ENCODE assay signal across 8 cellular contexts in the genomic region with DNA sequence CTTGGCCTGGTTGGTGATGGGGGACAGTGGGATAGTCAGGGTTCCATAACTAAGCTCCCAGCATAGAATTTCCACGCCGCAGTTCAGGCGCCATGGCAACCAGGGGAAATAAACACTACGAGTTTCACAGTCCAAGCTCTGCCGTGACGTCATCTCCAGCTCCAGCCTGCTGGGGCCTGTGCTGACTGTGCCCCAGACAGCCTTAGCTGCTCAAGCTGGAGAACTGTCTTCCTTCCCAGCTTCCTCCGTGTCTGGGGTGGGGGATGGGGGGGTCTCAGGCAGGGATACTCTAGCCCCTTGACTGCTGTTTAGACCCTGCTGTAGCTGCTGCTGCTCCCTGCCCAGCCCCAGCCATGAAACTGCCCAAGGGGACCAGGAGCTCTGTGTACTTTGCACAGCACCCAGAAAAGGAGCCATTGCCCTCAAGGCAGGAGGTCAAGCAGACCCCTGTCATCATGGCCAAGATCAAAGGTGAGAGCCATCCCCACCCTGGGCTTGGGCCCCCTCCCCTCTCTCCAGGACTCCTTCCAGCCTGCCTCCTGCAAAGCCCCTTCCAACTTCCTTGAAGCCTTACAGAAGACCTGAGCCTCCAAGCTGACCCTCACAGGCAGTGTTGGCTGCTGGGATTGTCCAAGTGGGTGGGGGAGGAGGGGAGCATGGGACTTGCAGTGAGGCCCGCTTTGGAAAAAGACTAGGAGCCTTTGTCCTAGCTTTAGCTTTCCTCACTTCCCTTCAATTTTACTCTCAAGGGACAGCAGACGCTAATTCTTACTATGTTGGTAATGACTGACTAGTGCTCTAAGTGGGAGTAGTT. TPM values are rescaled to one million over a fixed set of nuclear protein-coding genes. Genes with fewer than 3 reads are reported as not detected.
DNase-seq lines count a peak whose midpoint lies in the region; ATAC-seq and TF ChIP-seq lines count a peak whose summit lies in the region.

No MANE protein-coding gene starts in this region.

- peak; percentile 94 for DNase-seq in GM03348 (ENCODE audit: low spot score)
- DNase-seq in RPMI8226: peak; percentile 90
- peak; percentile 95 to 96 for DNase-seq in cardiac fibroblast (ENCODE audit: low read depth in 2 of 2)
- DNase-seq in islet precursor cell: peak; percentile 92
- no peak for DNase-seq in NCI-H2081 treated with DMSO at 0.1 percent for 48 hours (lab: John Stamatoyannopoulos, UW)
- DNase-seq in mesenteric fat pad (ENCODE audit: low spot score): no peak

- peaks cover 7 to 13% (median 13%) of the 10 kb centered on the region in 3 donors for H3K4me1 ChIP-seq in skeletal muscle tissue (ENCODE audit: control insufficient read depth in 3 of 3, insufficient read depth in 3 of 3, low read length in 3 of 3)

- H3K36me3 ChIP-seq in skeletal muscle tissue (ENCODE audit: control insufficient read depth in 3 of 3, insufficient read depth in 3 of 3, low read length in 3 of 3): no peaks in the 10 kb centered on the region

- ATAC-seq in HG03342 (IDR thresholded peaks at IDR 0.05; ENCODE audit: unreplicated experiment): peak; percentile 67

- H3K4me3 ChIP-seq in cardiac fibroblast (replicated peaks in 1 of 2; ENCODE audit: low read depth in 2 of 2, low read length in 2 of 2) (no peak overlapping the region), skeletal muscle tissue (ENCODE audit: low read length in 3 of 3) (no peak overlapping the region)

- peak overlapping the region; percentile 43 for H3K27ac ChIP-seq in skeletal muscle tissue (ENCODE audit: low read depth, low read length)

- no peak for TF ChIP-seq CTCF in cardiac fibroblast (IDR thresholded peaks at IDR 0.05; ENCODE audit: low read depth, low read length)

- peak overlapping the region in 2 of 3 donors; percentile 57 for H3K9ac ChIP-seq in skeletal muscle tissue (ENCODE audit: low read depth in 1 of 3, low read length in 3 of 3)

- H3K27me3 ChIP-seq in skeletal muscle tissue (ENCODE audit: control insufficient read depth in 3 of 3, insufficient read depth in 3 of 3, low read length in 3 of 3): no peaks in the 10 kb centered on the region

- no peaks in the 10 kb centered on the region for H3K9me3 ChIP-seq in skeletal muscle tissue (ENCODE audit: control insufficient read depth in 3 of 3, low read length in 3 of 3)

RNA-seq across cellular contexts. Expression of a gene that starts 11.4 kb away (rescaled TPM):
- total RNA-seq in skeletal muscle tissue (71.5 TPM), mesenteric fat pad (105 TPM)

Comparison
In these comparisons a context has a peak if more than half of its experiments do, and no peak if none do; other contexts are left out.
1. DNase-seq: peak in GM03348 (single experiment), RPMI8226 (single experiment), cardiac fibroblast (2 of 2) and islet precursor cell (single experiment); none in NCI-H2081 treated with DMSO at 0.1 percent for 48 hours (single experiment) and mesenteric fat pad (single experiment).